In the genomic region with DNA sequence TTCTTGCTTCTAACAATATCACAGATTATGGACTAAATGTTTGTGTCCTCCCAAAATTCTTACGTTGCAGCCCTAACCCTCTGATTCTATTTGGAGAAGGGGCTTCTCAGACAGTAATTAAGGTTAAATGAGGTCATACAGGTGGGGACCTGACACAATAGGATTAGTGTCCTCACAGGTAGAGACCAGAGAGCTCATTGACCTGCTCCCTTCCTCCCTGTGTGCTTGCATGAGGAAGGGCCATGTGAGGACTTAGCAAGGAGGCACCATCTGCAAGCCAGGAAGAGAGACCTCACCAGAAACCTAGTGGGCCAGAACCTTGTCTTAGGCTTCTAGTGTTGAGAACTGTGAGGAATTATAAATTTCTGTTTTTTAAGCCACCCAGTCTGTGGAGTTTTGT, we compare ENCODE assay signal across 32 cellular contexts.
"Had no signal": no experiment of that assay in that cellular context is flagged by ENCODE, and none has a peak within 500 bp of the region (broad histone marks: within the 10 kb centered on the region; RNA-seq: fewer than 3 reads in every experiment).

No MANE protein-coding gene starts in this region.

- FAIRE-seq: colon had no signal

- DNase-seq: activated CD4-positive, alpha-beta memory T cell treated with anti-CD3 and anti-CD28 coated beads, Interleukin-2, amount 10 ng/mL, durations not matched to agents 7 days and 5 days; activated CD4-positive, alpha-beta T cell treated with anti-CD3 and anti-CD28 coated beads for 1 hour; activated CD4-positive, alpha-beta T cell treated with anti-CD3 and anti-CD28 coated beads for 48 hours; activated CD4-positive, CD25-positive, alpha-beta regulatory T cell; activated CD8-positive, alpha-beta memory T cell treated with anti-CD3 and anti-CD28 coated beads for 24 hours; activated CD8-positive, alpha-beta memory T cell treated with anti-CD3 and anti-CD28 coated beads, Interleukin-2, amount 10 ng/mL, durations not matched to agents 7 days and 5 days; activated CD8-positive, alpha-beta memory T cell treated with anti-CD3 and anti-CD28 coated beads, Interleukin-2, amount 50 U/mL, for 48 hours; activated effector memory CD4-positive, alpha-beta T cell treated with Interleukin-2 at 50 U/mL for 16 hours; activated naive CD4-positive, alpha-beta T cell treated with anti-CD3 and anti-CD28 coated beads, Interleukin-2, amount 10 ng/mL, durations not matched to agents 7 days and 5 days; activated naive CD8-positive, alpha-beta T cell treated with anti-CD3 and anti-CD28 coated beads for 36 hours; activated T-cell treated with anti-CD3 and anti-CD28 coated beads, Interleukin-2, amount 50 U/mL, for 48 hours; amniotic stem cell; aorta; brain microvascular endothelial cell; central memory CD4-positive, alpha-beta T cell; NCI-H1092 treated with DMSO at 0.1 percent for 48 hours; NCI-H1417; NCI-H146; NCI-H187; NCI-H2029 treated with DMSO at 0.1 percent for 48 hours; NCI-H2107; NCI-H2171; NCI-H510A; NCI-H526; NCI-H774; SHP77; SJCRH30; T1000 had no signal

- H3K27me3 ChIP-seq: brain microvascular endothelial cell, SJCRH30 had no signal

- H3K4me1 ChIP-seq: SJCRH30 had no signal

- H3K4me3 ChIP-seq: SJCRH30, SK-N-MC had no signal

- H3K9ac ChIP-seq: KMS-11 had no signal

- H3K27ac Mint-ChIP-seq: activated CD4-positive, alpha-beta memory T cell treated with anti-CD3 and anti-CD28 coated beads, Interleukin-2, amount 10 ng/mL, durations not matched to agents 7 days and 5 days; activated CD8-positive, alpha-beta memory T cell treated with anti-CD3 and anti-CD28 coated beads, Interleukin-2, amount 10 ng/mL, durations not matched to agents 7 days and 5 days; activated naive CD4-positive, alpha-beta T cell treated with anti-CD3 and anti-CD28 coated beads, Interleukin-2, amount 10 ng/mL, durations not matched to agents 7 days and 5 days; activated naive CD8-positive, alpha-beta T cell treated with anti-CD3 and anti-CD28 coated beads for 36 hours had no signal

- H3K36me3 ChIP-seq: brain microvascular endothelial cell, SJCRH30 had no signal

- ATAC-seq: activated CD8-positive, alpha-beta memory T cell treated with anti-CD3 and anti-CD28 coated beads, Interleukin-2, amount 10 ng/mL, durations not matched to agents 7 days and 5 days; Panc1 had no signal

- H3K27ac ChIP-seq: brain microvascular endothelial cell, KMS-11, SJCRH30, SK-N-MC had no signal

- H3K36me3 Mint-ChIP-seq: activated naive CD4-positive, alpha-beta T cell treated with anti-CD3 and anti-CD28 coated beads, Interleukin-2, amount 10 ng/mL, durations not matched to agents 7 days and 5 days had no signal

- H3K9me3 ChIP-seq: SJCRH30 had no signal

- H3K4me2 ChIP-seq: KMS-11 had no signal

- H3K9me3 Mint-ChIP-seq: activated CD4-positive, alpha-beta memory T cell treated with anti-CD3 and anti-CD28 coated beads, Interleukin-2, amount 10 ng/mL, durations not matched to agents 7 days and 5 days; activated naive CD4-positive, alpha-beta T cell treated with anti-CD3 and anti-CD28 coated beads, Interleukin-2, amount 10 ng/mL, durations not matched to agents 7 days and 5 days; activated naive CD8-positive, alpha-beta T cell treated with anti-CD3 and anti-CD28 coated beads for 36 hours had no signal
